ENCODE assay signal across 8 cellular contexts in genomic region chr1:203290261-203291089, GRCh38.
DNase-seq lines count a peak whose midpoint lies in the region; ATAC-seq and TF ChIP-seq lines count a peak whose summit lies in the region.

No MANE protein-coding gene starts in this region.

- H3K27me3 ChIP-seq in mucosa of stomach (ENCODE audit: control insufficient read depth, insufficient read depth, low read length) = no peaks in the 10 kb centered on the region

- H3K4me3 Mint-ChIP-seq in activated T-cell treated with anti-CD3 and anti-CD28 coated beads, Interleukin-2, amount 50 U/mL, for 24 hours = peak overlapping the region; percentile 82

- ATAC-seq in HG03342 (IDR thresholded peaks at IDR 0.05; ENCODE audit: unreplicated experiment) = peak; percentile 37

- peaks cover 86% of the 10 kb centered on the region for H3K4me1 Mint-ChIP-seq in activated T-cell treated with anti-CD3 and anti-CD28 coated beads, Interleukin-2, amount 50 U/mL, for 24 hours (ENCODE audit: low read depth)

- H3K4me3 ChIP-seq in mucosa of stomach (ENCODE audit: low read length) = peak overlapping the region; percentile 21

- DNase-seq in SIG-M5 treated with dmso at 0.1 percent for 504 hours (lab: John Stamatoyannopoulos, UW; ENCODE audit: unreplicated experiment) (peak; percentile 72), SIG-M5 (lab: John Stamatoyannopoulos, UW) (no peak), NCI-H748 (lab: John Stamatoyannopoulos, UW; ENCODE audit: unreplicated experiment) (peak; percentile 95), erythroblast (lab: John Stamatoyannopoulos, UW) (peak; percentile 72 to 88)
- peak; percentile 98 for DNase-seq in activated T-cell treated with anti-CD3 and anti-CD28 coated beads, Interleukin-2, amount 50 U/mL, for 24 hours
- DNase-seq in stimulated activated CD8-positive, alpha-beta memory T cell treated with anti-CD3 and anti-CD28 coated beads, Interleukin-4, amount 100 ng/mL, for 24 hours (ENCODE audit: low read depth) = peak; percentile 96

- H3K27me3 Mint-ChIP-seq in activated T-cell treated with anti-CD3 and anti-CD28 coated beads, Interleukin-2, amount 50 U/mL, for 24 hours = no peaks in the 10 kb centered on the region

- H3K9ac ChIP-seq in mucosa of stomach (ENCODE audit: low read length) = peak overlapping the region; percentile 75

- no peaks in the 10 kb centered on the region for H3K36me3 ChIP-seq in mucosa of stomach (ENCODE audit: control insufficient read depth, insufficient read depth, low read length)

- TF ChIP-seq POLR2A in erythroblast (IDR thresholded peaks at IDR 0.05; ENCODE audit: low read length) = peak; percentile 8

- no peaks in the 10 kb centered on the region for H3K9me3 ChIP-seq in mucosa of stomach (ENCODE audit: control insufficient read depth, low read length)

- peak overlapping the region; percentile 99 for H3K27ac Mint-ChIP-seq in activated T-cell treated with anti-CD3 and anti-CD28 coated beads, Interleukin-2, amount 50 U/mL, for 24 hours

- H3K9me3 Mint-ChIP-seq in activated T-cell treated with anti-CD3 and anti-CD28 coated beads, Interleukin-2, amount 50 U/mL, for 24 hours = peaks cover 3% of the 10 kb centered on the region

- H3K36me3 Mint-ChIP-seq in activated T-cell treated with anti-CD3 and anti-CD28 coated beads, Interleukin-2, amount 50 U/mL, for 24 hours (ENCODE audit: low read depth) = peaks cover 2% of the 10 kb centered on the region

- peaks cover 68% of the 10 kb centered on the region for H3K4me1 ChIP-seq in mucosa of stomach (ENCODE audit: control insufficient read depth, insufficient read depth, low read length)
